18 cellular contexts compared by ENCODE assay signal in the genomic region with DNA sequence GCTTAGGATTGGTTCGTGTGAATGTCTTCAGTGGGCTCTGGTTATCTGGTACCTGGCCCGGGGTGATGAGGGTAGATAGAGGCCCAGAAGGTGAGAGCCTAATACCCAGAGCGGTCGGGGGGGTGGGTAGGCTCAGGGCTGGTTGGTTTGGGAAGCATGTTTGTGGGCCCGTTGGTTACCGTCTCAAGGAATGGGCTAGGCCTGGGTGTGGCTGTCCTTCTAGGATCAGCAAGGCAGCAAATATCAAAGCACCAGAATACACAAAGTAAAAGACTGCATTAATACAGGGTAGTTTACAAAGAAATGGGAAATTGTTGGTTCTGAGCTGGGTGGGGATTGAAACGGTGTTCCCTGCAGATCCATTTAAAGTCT. TPM values are rescaled to one million over a fixed set of nuclear protein-coding genes. Genes with fewer than 3 reads are reported as not detected.
DNase-seq lines count a peak whose midpoint lies in the region; ATAC-seq and TF ChIP-seq lines count a peak whose summit lies in the region.
"Had no signal": no experiment of that assay in that cellular context is flagged by ENCODE, and none has a peak within 500 bp of the region (broad histone marks: within the 10 kb centered on the region; RNA-seq: fewer than 3 reads in every experiment).

No MANE protein-coding gene starts in this region.

- H3K36me3 Mint-ChIP-seq in stimulated activated naive CD8-positive, alpha-beta T cell treated with anti-CD3 and anti-CD28 coated beads, Interleukin-15, Interleukin-2, amounts not matched to agents 100 ng/mL and 50 ng/mL, for 24 hours (ENCODE audit: low read depth), result no peaks in the 10 kb centered on the region

- no peak for TF ChIP-seq CTCF in osteoblast (IDR thresholded peaks at IDR 0.05; ENCODE audit: extremely low read depth, low read depth, low read length)

- no peaks in the 10 kb centered on the region for H3K79me2 ChIP-seq in osteoblast (ENCODE audit: insufficient read depth, low read length)

- no peak for DNase-seq in stimulated activated naive CD8-positive, alpha-beta T cell treated with anti-CD3 and anti-CD28 coated beads, Interleukin-15, amount 100 ng/mL, for 72 hours
- DNase-seq in osteoblast (ENCODE audit: insufficient read length, low spot score, missing footprints) (peak; percentile 13), amygdala (lab: John Stamatoyannopoulos, UW) (no peak)
- DNase-seq in effector memory CD4-positive, alpha-beta T cell, result no peak
- DNase-seq: DND-41; GDM1; GM23248; NCI-H1092; NCI-H345; NK-92 treated with Interleukin-12 subunit alpha and Interleukin-12 subunit beta, amount 100 ng/mL, for 24 hours had no signal

- no peak for ATAC-seq in stimulated activated naive CD8-positive, alpha-beta T cell treated with anti-CD3 and anti-CD28 coated beads, Interleukin-15, amount 100 ng/mL, for 72 hours
- ATAC-seq in esophagus mucosa, result peak; percentile 28
- no peak for ATAC-seq in HG03565 (IDR thresholded peaks at IDR 0.05; ENCODE audit: unreplicated experiment)
- ATAC-seq: HCT116, Right ventricle myocardium inferior had no signal

- H3K27ac Mint-ChIP-seq in stimulated activated naive CD8-positive, alpha-beta T cell treated with anti-CD3 and anti-CD28 coated beads, Interleukin-15, Interleukin-2, amounts not matched to agents 100 ng/mL and 50 ng/mL, for 24 hours, result peak overlapping the region; percentile 29
- no peak overlapping the region for H3K27ac Mint-ChIP-seq in stimulated activated naive CD8-positive, alpha-beta T cell treated with anti-CD3 and anti-CD28 coated beads, Interleukin-15, amount 100 ng/mL, for 72 hours

- peaks cover 14% of the 10 kb centered on the region for H3K27me3 Mint-ChIP-seq in stimulated activated naive CD8-positive, alpha-beta T cell treated with anti-CD3 and anti-CD28 coated beads, Interleukin-15, Interleukin-2, amounts not matched to agents 100 ng/mL and 50 ng/mL, for 24 hours
- H3K27me3 Mint-ChIP-seq in stimulated activated naive CD8-positive, alpha-beta T cell treated with anti-CD3 and anti-CD28 coated beads, Interleukin-15, amount 100 ng/mL, for 72 hours, result peaks cover 12% of the 10 kb centered on the region

- peaks cover 43% of the 10 kb centered on the region for H3K4me1 Mint-ChIP-seq in stimulated activated naive CD8-positive, alpha-beta T cell treated with anti-CD3 and anti-CD28 coated beads, Interleukin-15, Interleukin-2, amounts not matched to agents 100 ng/mL and 50 ng/mL, for 24 hours (ENCODE audit: low read depth)
- peaks cover 49% of the 10 kb centered on the region for H3K4me1 Mint-ChIP-seq in stimulated activated naive CD8-positive, alpha-beta T cell treated with anti-CD3 and anti-CD28 coated beads, Interleukin-15, amount 100 ng/mL, for 72 hours

- H3K4me3 ChIP-seq in osteoblast (ENCODE audit: insufficient read depth, low read length), result no peak overlapping the region
- no peak overlapping the region for H3K4me3 ChIP-seq in effector memory CD4-positive, alpha-beta T cell (ENCODE audit: insufficient read depth, low read depth, low read length, poor library complexity, severe bottlenecking)
- H3K4me3 ChIP-seq: GM23248 had no signal

- H3K4me3 Mint-ChIP-seq in stimulated activated naive CD8-positive, alpha-beta T cell treated with anti-CD3 and anti-CD28 coated beads, Interleukin-15, Interleukin-2, amounts not matched to agents 100 ng/mL and 50 ng/mL, for 24 hours, result no peak overlapping the region
- no peak overlapping the region for H3K4me3 Mint-ChIP-seq in stimulated activated naive CD8-positive, alpha-beta T cell treated with anti-CD3 and anti-CD28 coated beads, Interleukin-15, amount 100 ng/mL, for 72 hours
- H3K4me3 Mint-ChIP-seq: CD14-positive monocyte had no signal

- no peaks in the 10 kb centered on the region for H3K9me3 ChIP-seq in osteoblast (ENCODE audit: low read depth, low read length)
- H3K9me3 ChIP-seq in effector memory CD4-positive, alpha-beta T cell (ENCODE audit: control insufficient read depth, low read length), result no peaks in the 10 kb centered on the region

- no peak overlapping the region for H3K4me2 ChIP-seq in osteoblast (ENCODE audit: insufficient read depth, low read length)

- no peaks in the 10 kb centered on the region for H3K36me3 ChIP-seq in osteoblast (ENCODE audit: insufficient read depth, low read length)
- H3K36me3 ChIP-seq in effector memory CD4-positive, alpha-beta T cell (ENCODE audit: control insufficient read depth, insufficient read depth, low read length), result no peaks in the 10 kb centered on the region

- H3K4me1 ChIP-seq in osteoblast (ENCODE audit: insufficient read depth, low read length), result no peaks in the 10 kb centered on the region
- H3K4me1 ChIP-seq in effector memory CD4-positive, alpha-beta T cell (ENCODE audit: control insufficient read depth, insufficient read depth, low read length, poor library complexity, severe bottlenecking), result no peaks in the 10 kb centered on the region

- H3K9me3 Mint-ChIP-seq in stimulated activated naive CD8-positive, alpha-beta T cell treated with anti-CD3 and anti-CD28 coated beads, Interleukin-15, Interleukin-2, amounts not matched to agents 100 ng/mL and 50 ng/mL, for 24 hours, result no peaks in the 10 kb centered on the region
- no peaks in the 10 kb centered on the region for H3K9me3 Mint-ChIP-seq in stimulated activated naive CD8-positive, alpha-beta T cell treated with anti-CD3 and anti-CD28 coated beads, Interleukin-15, amount 100 ng/mL, for 72 hours

- H4K20me1 ChIP-seq in osteoblast (ENCODE audit: insufficient read depth, low read length), result no peaks in the 10 kb centered on the region

- no peak overlapping the region for H2AFZ ChIP-seq in osteoblast (ENCODE audit: low read length)
- H2AFZ ChIP-seq: GM23248 had no signal

- no peak overlapping the region for H3K27ac ChIP-seq in osteoblast (ENCODE audit: low read depth, low read length)
- H3K27ac ChIP-seq in effector memory CD4-positive, alpha-beta T cell (ENCODE audit: insufficient read depth, low read length, poor library complexity, severe bottlenecking), result no peak overlapping the region
- H3K27ac ChIP-seq: GM23248 had no signal

- H3K27me3 ChIP-seq in osteoblast (ENCODE audit: insufficient read depth, low read length), result peaks cover 3% of the 10 kb centered on the region
- no peaks in the 10 kb centered on the region for H3K27me3 ChIP-seq in effector memory CD4-positive, alpha-beta T cell (replicated peaks; ENCODE audit: control insufficient read depth, insufficient read depth, low read length, poor library complexity, severe bottlenecking)

RNA-seq across cellular contexts. Expression of a gene that starts 6.0 kb away (rescaled TPM):
- total RNA-seq in esophagus mucosa, result 19.0 TPM
- total RNA-seq in osteoblast, result 0.36 and 0.88 TPM in 2 replicates
- total RNA-seq: A673, Calu3 had no signal

Comparison
In these comparisons a context has a peak if more than half of its experiments do, and no peak if none do; other contexts are left out.
1. RNA of a gene that starts 6.0 kb away (total RNA-seq): 19.0 TPM in esophagus mucosa (single experiment); 0.36 to 0.88 TPM in osteoblast; every median in the first group is over 10 times any median in the second.